In genomic region chr16:67806428-67807147, GRCh38 we compare ENCODE assay signal across 8 cellular contexts. TPM values are rescaled to one million over a fixed set of nuclear protein-coding genes. Genes with fewer than 3 reads are reported as not detected.
A peak's percentile ranks its signal among the peaks of the same experiment; 100 is the strongest.
DNase-seq lines count a peak whose midpoint lies in the region; ATAC-seq, FAIRE-seq and TF ChIP-seq lines count a peak whose summit lies in the region.

Gene RANBP10 (minus strand): TSS chr16:67806560. CDS start chr16:67806536, 24 bp downstream.
Gene TSNAXIP1 (plus strand): TSS chr16:67806889. CDS start chr16:67807150, 261 bp downstream.

- POLR2A ChIA-PET in AG04450 (lab: Yijun Ruan, JAX) = interaction anchor here (0.6 to 1.2 kb wide), 15 partner anchors 9 to 285 kb away, joined by 3 to 8 read pairs (median 3); partner anchors contain the start of genes CTCF, GFOD2 and NUTF2

- H3K27me3 ChIP-seq in AG04450 (ENCODE audit: control insufficient read depth, insufficient read depth, low read length) = no peaks in the 10 kb centered on the region
- H3K27me3 ChIP-seq in WERI-Rb-1 (ENCODE audit: insufficient read depth, low read depth, severe bottlenecking) = no peaks in the 10 kb centered on the region
- no peaks in the 10 kb centered on the region for H3K27me3 ChIP-seq in bronchial epithelial cell (ENCODE audit: control insufficient read depth, insufficient read depth, low read length)
- no peaks in the 10 kb centered on the region for H3K27me3 ChIP-seq in iPS-20b (ENCODE audit: insufficient read depth, low read length)
- H3K27me3 ChIP-seq in skeletal muscle tissue (ENCODE audit: control insufficient read depth in 3 of 3, insufficient read depth in 3 of 3, low read length in 3 of 3) = no peaks in the 10 kb centered on the region

- H3K27ac ChIP-seq in AG04450 (ENCODE audit: low read depth, low read length) (no peak within 1 kb of the TSS), WERI-Rb-1 (peak within 1 kb of the TSS; percentile 72), iPS-20b (ENCODE audit: low read length) (no peak within 1 kb of the TSS), skeletal muscle tissue (ENCODE audit: low read depth, low read length) (peak within 1 kb of the TSS; percentile 96)

- H3K4me3 ChIP-seq in AG04450 (ENCODE audit: low read depth, low read length) (peak within 1 kb of the TSS; percentile 95), WERI-Rb-1 (ENCODE audit: low read depth, low read length) (peak within 1 kb of the TSS; percentile 82), bronchial epithelial cell (ENCODE audit: low read depth, low read length) (peak within 1 kb of the TSS; percentile 74), iPS-20b (ENCODE audit: low read length) (peak within 1 kb of the TSS; percentile 97), skeletal muscle tissue (ENCODE audit: low read length in 3 of 3) (peak within 1 kb of the TSS; percentile 84 to 99 (median 97))

- DNase-seq in AG04450 (ENCODE audit: low read depth, low spot score) (peak; percentile 97), NCI-H2196 treated with DMSO at 0.1 percent for 48 hours (lab: John Stamatoyannopoulos, UW; ENCODE audit: unreplicated experiment) (peak; percentile 88), WERI-Rb-1 (peak; percentile 98), bronchial epithelial cell (ENCODE audit: low read depth) (peak; percentile 98)

- H3K36me3 ChIP-seq in WERI-Rb-1 (peaks cover 29% of the 10 kb centered on the region), bronchial epithelial cell (ENCODE audit: control insufficient read depth, insufficient read depth, low read length) (peaks cover 7% of the 10 kb centered on the region), iPS-20b (ENCODE audit: insufficient read depth, low read depth, low read length) (peaks cover 20% of the 10 kb centered on the region), skeletal muscle tissue (ENCODE audit: control insufficient read depth in 3 of 3, insufficient read depth in 3 of 3, low read length in 3 of 3) (peaks cover 4 to 18% (median 16%) of the 10 kb centered on the region in 3 donors)

- CTCF ChIA-PET in AG04450 (lab: Charles Lee) = interaction anchor here (1.5 to 3.2 kb wide), 2 partner anchors 10 to 134 kb away, joined by 8 to 41 read pairs; no protein-coding TSS in a partner anchor

- H3K4me1 ChIP-seq in iPS-20b (ENCODE audit: insufficient read depth, low read length) = 0 out of 2 replicates have a peak, but pooled peaks cover 4% of the 10 kb centered on the region
- H3K4me1 ChIP-seq in skeletal muscle tissue (ENCODE audit: control insufficient read depth in 3 of 3, insufficient read depth in 3 of 3, low read length in 3 of 3) = peaks cover 18 to 37% (median 20%) of the 10 kb centered on the region in 3 donors

- TF ChIP-seq CTCF in AG04450 (IDR thresholded peaks at IDR 0.05; ENCODE audit: low read depth, low read length) = no peak
- no peak for TF ChIP-seq CTCF in WERI-Rb-1 (IDR thresholded peaks at IDR 0.05; ENCODE audit: low read depth, low read length)
- TF ChIP-seq CTCF in bronchial epithelial cell (IDR thresholded peaks at IDR 0.05; ENCODE audit: insufficient read depth, low read length, severe bottlenecking) = no peak

- H3K9ac ChIP-seq in iPS-20b (ENCODE audit: low read depth, low read length) (peak within 1 kb of the TSS; percentile 93), skeletal muscle tissue (ENCODE audit: low read depth in 1 of 3, low read length in 3 of 3) (peak within 1 kb of the TSS; percentile 97 to 100 (median 99))

- no peak for FAIRE-seq in bronchial epithelial cell (lab: Jason Lieb, UNC)

- ATAC-seq in GM18907 (IDR thresholded peaks at IDR 0.05; ENCODE audit: unreplicated experiment) = peak; percentile 91
- ATAC-seq in HG03139 (IDR thresholded peaks at IDR 0.05; ENCODE audit: unreplicated experiment) = peak; percentile 83

- H3K9me3 ChIP-seq in AG04450 (ENCODE audit: control insufficient read depth, insufficient read depth, low read length) = no peaks in the 10 kb centered on the region
- H3K9me3 ChIP-seq in WERI-Rb-1 (ENCODE audit: severe bottlenecking) = no peaks in the 10 kb centered on the region
- no peaks in the 10 kb centered on the region for H3K9me3 ChIP-seq in iPS-20b (ENCODE audit: insufficient read depth, low read depth, low read length)
- H3K9me3 ChIP-seq in skeletal muscle tissue (ENCODE audit: control insufficient read depth in 3 of 3, low read length in 3 of 3) = no peaks in the 10 kb centered on the region

RNA-seq across cellular contexts. Expression of gene RANBP10, which starts in this region (rescaled TPM):
- 11.3 and 11.7 TPM in 2 replicates for polyA plus RNA-seq in AG04450 (2011; rRNA removed)
- polyA minus RNA-seq in AG04450 (2011; rRNA and poly(A)+ RNA removed) = 13.8 and 17.1 TPM in 2 replicates
- total RNA-seq in bronchial epithelial cell (2.6 and 3.3 TPM in 2 replicates), skeletal muscle tissue (4.7 TPM)

RNA-seq across cellular contexts. Expression of gene TSNAXIP1, which starts in this region (rescaled TPM):
- 0.92 and 1.1 TPM in 2 replicates for polyA plus RNA-seq in AG04450 (2011; rRNA removed)
- polyA minus RNA-seq in AG04450 (2011; rRNA and poly(A)+ RNA removed) = 0.28 and 0.91 TPM in 2 replicates
- under 0.01 and 0.13 TPM in 2 replicates for total RNA-seq in bronchial epithelial cell
- 0.52 TPM for total RNA-seq in skeletal muscle tissue

Comparison
In these comparisons a context has a peak if more than half of its experiments do, and no peak if none do; other contexts are left out.
1. H3K27ac ChIP-seq: peak in WERI-Rb-1 (single experiment) and skeletal muscle tissue (single experiment); none in AG04450 (single experiment) and iPS-20b (single experiment).
2. Peak in every context shown above with its lines, with median percentiles within 50 percentile points of each other: DNase-seq and H3K4me3 ChIP-seq.